ENCODE assay signal across 15 cellular contexts in genomic region chr12:98821849-98822248, GRCh38.
A peak's percentile ranks its signal among the peaks of the same experiment; 100 is the strongest.
DNase-seq lines count a peak whose midpoint lies in the region; ATAC-seq and TF ChIP-seq lines count a peak whose summit lies in the region.
"Had no signal": no experiment of that assay in that cellular context is flagged by ENCODE, and none has a peak within 500 bp of the region (broad histone marks: within the 10 kb centered on the region; RNA-seq: fewer than 3 reads in every experiment).

No MANE protein-coding gene starts in this region.

- H3K4me1 ChIP-seq in thyroid gland (peaks cover 10 to 13% of the 10 kb centered on the region in 2 donors), colonic mucosa (no peaks in the 10 kb centered on the region), PC-3 (ENCODE audit: insufficient read depth, low read length) (no peaks in the 10 kb centered on the region)
- H3K4me1 ChIP-seq: BLaER1 treated with 17β-estradiol and CSF1 and Interleukin-3, amounts not matched to agents 10 nM and 100 nM had no signal

- ATAC-seq in PC-3: no peak

- H3K4me2 ChIP-seq in PC-3 (ENCODE audit: low read length): no peak overlapping the region
- H3K4me2 ChIP-seq: BLaER1 treated with 17β-estradiol and CSF1 and Interleukin-3, amounts not matched to agents 10 nM and 100 nM had no signal

- H3F3A ChIP-seq in PC-3 (ENCODE audit: low read length, unreplicated experiment): no peaks in the 10 kb centered on the region

- CTCF ChIA-PET in PC-3 (lab: Charles Lee): no interaction called here

- H3K9ac ChIP-seq in colonic mucosa (ENCODE audit: low read depth in 2 of 2, low read length in 2 of 2) (no peak overlapping the region), PC-3 (ENCODE audit: low read length) (no peak overlapping the region)
- H3K9ac ChIP-seq: BLaER1 treated with 17β-estradiol and CSF1 and Interleukin-3, amounts not matched to agents 10 nM and 100 nM had no signal

- no peak overlapping the region for H2AFZ ChIP-seq in PC-3 (ENCODE audit: low read length)

- H3K9me2 ChIP-seq in PC-3 (replicated peaks; ENCODE audit: low read length): no peaks in the 10 kb centered on the region

- H3K36me3 ChIP-seq in thyroid gland (no peaks in the 10 kb centered on the region), colonic mucosa (no peaks in the 10 kb centered on the region), PC-3 (ENCODE audit: low read depth, low read length) (no peaks in the 10 kb centered on the region)
- H3K36me3 ChIP-seq: SJCRH30 had no signal

- H4K20me1 ChIP-seq in PC-3 (ENCODE audit: low read length): no peaks in the 10 kb centered on the region
- H4K20me1 ChIP-seq: BLaER1 treated with 17β-estradiol and CSF1 and Interleukin-3, amounts not matched to agents 10 nM and 100 nM had no signal

- no TSS peak for BruUV-seq in PC-3 (replicated peaks; lab: Mats Ljungman, UMichigan)

- TF ChIP-seq POLR2A in thyroid gland (IDR thresholded peaks at IDR 0.05): no peak

- H3K9me3 ChIP-seq in thyroid gland (no peaks in the 10 kb centered on the region), colonic mucosa (no peaks in the 10 kb centered on the region), PC-3 (ENCODE audit: low read length) (no peaks in the 10 kb centered on the region)
- H3K9me3 ChIP-seq: BLaER1 treated with 17β-estradiol and CSF1 and Interleukin-3, amounts not matched to agents 10 nM and 100 nM; SJCRH30 had no signal

- no peaks in the 10 kb centered on the region for H3K27me3 ChIP-seq in thyroid gland
- H3K27me3 ChIP-seq in colonic mucosa: no peaks in the 10 kb centered on the region
- peaks cover 46% of the 10 kb centered on the region for H3K27me3 ChIP-seq in PC-3 (ENCODE audit: low read length)
- H3K27me3 ChIP-seq: BLaER1 treated with 17β-estradiol and CSF1 and Interleukin-3, amounts not matched to agents 10 nM and 100 nM; SJCRH30 had no signal

- 28 to 41% methylated on average over 4 of the region's 4 CpGs for WGBS in thyroid gland, 2 donors

- H3K79me2 ChIP-seq in PC-3 (ENCODE audit: low read length): no peaks in the 10 kb centered on the region

- intact Hi-C loops in thyroid gland (cut with DNase I): no loop called here
- intact Hi-C loops in colonic mucosa (cut with DNase I): no loop called here
- intact Hi-C loops in PC-3 (cut with micrococcal nuclease): no loop called here

- POLR2A ChIA-PET in PC-3 (lab: Charles Lee; ENCODE audit: unreplicated experiment): no interaction called here

- TF ChIP-seq CTCF in thyroid gland (IDR thresholded peaks at IDR 0.05) (no peak), colonic mucosa (IDR thresholded peaks at IDR 0.05) (no peak), PC-3 (conservative IDR thresholded peaks at IDR 0.05; ENCODE audit: low read depth, low read length) (no peak)

- H3K4me3 ChIP-seq in thyroid gland (replicated peaks in 1 of 3): no peak overlapping the region
- H3K4me3 ChIP-seq in colonic mucosa: no peak overlapping the region
- H3K4me3 ChIP-seq in PC-3 (ENCODE audit: low read length): no peak overlapping the region
- H3K4me3 ChIP-seq: BLaER1 treated with 17β-estradiol and CSF1 and Interleukin-3, amounts not matched to agents 10 nM and 100 nM; SJCRH30 had no signal

- DNase-seq in NCI-H2196 (lab: John Stamatoyannopoulos, UW; ENCODE audit: unreplicated experiment) (peak; percentile 3), NCI-H2196 treated with DMSO at 0.1 percent for 48 hours (lab: John Stamatoyannopoulos, UW; ENCODE audit: unreplicated experiment) (no peak), caudate nucleus (lab: John Stamatoyannopoulos, UW) (peak in 1 of 61 donors; percentile 74), medulla oblongata (ENCODE audit: extremely low spot score) (peak; percentile 61), thyroid gland (peak; percentile 39 to 57), colonic mucosa (no peak), PC-3 (no peak)
- no peak for DNase-seq in stimulated activated CD8-positive, alpha-beta memory T cell treated with anti-CD3 and anti-CD28 coated beads, Interleukin-4, amount 100 ng/mL, for 48 hours
- DNase-seq: HFFc6, Karpas-422, NCI-H146, NCI-H2081 treated with DMSO at 0.1 percent for 48 hours, NCI-H226 had no signal

- peak overlapping the region; percentile 61 for H3K27ac ChIP-seq in caudate nucleus (ENCODE audit: low read depth, low read length)
- peak overlapping the region in 1 of 3 donors; percentile 30 for H3K27ac ChIP-seq in thyroid gland
- H3K27ac ChIP-seq in colonic mucosa: no peak overlapping the region
- H3K27ac ChIP-seq in PC-3 (ENCODE audit: low read length): no peak overlapping the region
- H3K27ac ChIP-seq: BLaER1 treated with 17β-estradiol and CSF1 and Interleukin-3, amounts not matched to agents 10 nM and 100 nM had no signal

Comparison
In these comparisons a context has a peak if more than half of its experiments do, and no peak if none do; other contexts are left out.
1. DNase-seq: peak in NCI-H2196 (single experiment), medulla oblongata (single experiment) and thyroid gland (2 of 2); none in NCI-H2196 treated with DMSO at 0.1 percent for 48 hours (single experiment), colonic mucosa (single experiment), stimulated activated CD8-positive, alpha-beta memory T cell treated with anti-CD3 and anti-CD28 coated beads, Interleukin-4, amount 100 ng/mL, for 48 hours (single experiment) and PC-3 (single experiment).